ENCODE assay signal across 1 cellular context in genomic region chr10:63724922-63725321, GRCh38.
TF ChIP-seq lines count a peak whose summit lies in the region.

No MANE protein-coding gene starts in this region.

TF ChIP-seq in HCT116, 20 proteins besides CTCF, POLR2A, EP300 and RAD21 (continued from another document):
- TF ChIP-seq REST (IDR thresholded peaks at IDR 0.05; ENCODE audit: low read depth), result no peak
- no peak for TF ChIP-seq SRF (IDR thresholded peaks at IDR 0.05; ENCODE audit: low read depth)
- TF ChIP-seq TCF7L2 (IDR thresholded peaks at IDR 0.05; ENCODE audit: borderline replicate concordance, extremely low read depth, insufficient read depth, insufficient read length), result no peak
- TF ChIP-seq SIN3A (IDR thresholded peaks at IDR 0.05; ENCODE audit: low read depth), result no peak
- no peak for TF ChIP-seq ZBTB33 (IDR thresholded peaks at IDR 0.05; ENCODE audit: extremely low read depth, insufficient replicate concordance, low read length)
- TF ChIP-seq ATF3 (IDR thresholded peaks at IDR 0.05), result no peak
- TF ChIP-seq CBX3 (IDR thresholded peaks at IDR 0.05; ENCODE audit: low read depth), result no peak
- no peak for TF ChIP-seq MAX (IDR thresholded peaks at IDR 0.05)
TF ChIP-seq in HCT116: peak in this region for 0.
